ENCODE assay signal across 8 cellular contexts in genomic region chr19:6109947-6110346, GRCh38. TPM values are rescaled to one million over a fixed set of nuclear protein-coding genes. Genes with fewer than 3 reads are reported as not detected.
DNase-seq lines count a peak whose midpoint lies in the region; ATAC-seq lines count a peak whose summit lies in the region.

No MANE protein-coding gene starts in this region.

- ATAC-seq in HG02943 (IDR thresholded peaks at IDR 0.05; ENCODE audit: low read depth, unreplicated experiment): peak; percentile 2
- peak; percentile 0 for ATAC-seq in activated T-helper 17 cell treated with anti-CD3 and anti-CD28 coated beads, Interleukin-2, amount 50 U/mL, for 72 hours (replicated peaks)
- no peak for ATAC-seq in stimulated activated naive B cell treated with anti-CD40 and anti-IgM and Interleukin-4, amounts not matched to agents 10 μg/mL and 1 μg/mL and 100 μg/mL, for 72 hours (replicated peaks)
- no peak for ATAC-seq in HG02938 (IDR thresholded peaks at IDR 0.05; ENCODE audit: unreplicated experiment)

- H3K9me3 Mint-ChIP-seq in activated T-helper 17 cell treated with anti-CD3 and anti-CD28 coated beads, Interleukin-2, amount 50 U/mL, for 72 hours: no peaks in the 10 kb centered on the region
- no peaks in the 10 kb centered on the region for H3K9me3 Mint-ChIP-seq in stimulated activated naive B cell treated with anti-CD40 and anti-IgM and Interleukin-4, amounts not matched to agents 10 μg/mL and 1 μg/mL and 100 μg/mL, for 72 hours

- peak overlapping the region; percentile 94 for H3K4me3 Mint-ChIP-seq in activated T-helper 17 cell treated with anti-CD3 and anti-CD28 coated beads, Interleukin-2, amount 50 U/mL, for 72 hours
- peak overlapping the region; percentile 91 to 96 for H3K4me3 Mint-ChIP-seq in stimulated activated naive B cell treated with anti-CD40 and anti-IgM and Interleukin-4, amounts not matched to agents 10 μg/mL and 1 μg/mL and 100 μg/mL, for 72 hours

- no peaks in the 10 kb centered on the region for H3K27me3 Mint-ChIP-seq in activated T-helper 17 cell treated with anti-CD3 and anti-CD28 coated beads, Interleukin-2, amount 50 U/mL, for 72 hours
- peaks cover 31 to 44% of the 10 kb centered on the region in 2 donors for H3K27me3 Mint-ChIP-seq in stimulated activated naive B cell treated with anti-CD40 and anti-IgM and Interleukin-4, amounts not matched to agents 10 μg/mL and 1 μg/mL and 100 μg/mL, for 72 hours

- H3K27ac ChIP-seq in iPS-18a (ENCODE audit: low read length): no peak overlapping the region

- DNase-seq in stimulated activated naive B cell treated with anti-CD40 and anti-IgM and Interleukin-4, amounts not matched to agents 10 μg/mL and 1 μg/mL and 100 μg/mL, for 72 hours: no peak
- no peak for DNase-seq in activated effector memory CD4-positive, alpha-beta T cell treated with Interleukin-2 at 50 U/mL for 16 hours
- DNase-seq in DMS79 (lab: John Stamatoyannopoulos, UW) (no peak), A172 (ENCODE audit: low spot score) (no peak)

- H3K4me1 ChIP-seq in iPS-18a (ENCODE audit: control insufficient read depth, low read depth, low read length): no peaks in the 10 kb centered on the region

- H3K36me3 ChIP-seq in iPS-18a (ENCODE audit: control insufficient read depth, low read depth, low read length): no peaks in the 10 kb centered on the region

- H3K9ac ChIP-seq in iPS-18a (ENCODE audit: low read length): no peak overlapping the region

- H3K4me3 ChIP-seq in iPS-18a (ENCODE audit: low read length): peak overlapping the region; percentile 62

- H3K27me3 ChIP-seq in iPS-18a (ENCODE audit: control insufficient read depth, insufficient read depth, low read length): peaks cover 26% of the 10 kb centered on the region

- H3K27ac Mint-ChIP-seq in activated T-helper 17 cell treated with anti-CD3 and anti-CD28 coated beads, Interleukin-2, amount 50 U/mL, for 72 hours: peak overlapping the region; percentile 99
- peak overlapping the region; percentile 87 for H3K27ac Mint-ChIP-seq in stimulated activated naive B cell treated with anti-CD40 and anti-IgM and Interleukin-4, amounts not matched to agents 10 μg/mL and 1 μg/mL and 100 μg/mL, for 72 hours

- H3K9me3 ChIP-seq in iPS-18a (ENCODE audit: control insufficient read depth, low read depth, low read length): no peaks in the 10 kb centered on the region

- peaks cover 23% of the 10 kb centered on the region for H3K4me1 Mint-ChIP-seq in activated T-helper 17 cell treated with anti-CD3 and anti-CD28 coated beads, Interleukin-2, amount 50 U/mL, for 72 hours
- peaks cover 19 to 26% of the 10 kb centered on the region in 2 donors for H3K4me1 Mint-ChIP-seq in stimulated activated naive B cell treated with anti-CD40 and anti-IgM and Interleukin-4, amounts not matched to agents 10 μg/mL and 1 μg/mL and 100 μg/mL, for 72 hours

- peaks cover 15% of the 10 kb centered on the region for H3K36me3 Mint-ChIP-seq in activated T-helper 17 cell treated with anti-CD3 and anti-CD28 coated beads, Interleukin-2, amount 50 U/mL, for 72 hours (ENCODE audit: low read depth)
- peaks cover 0 to 7% of the 10 kb centered on the region in 2 donors for H3K36me3 Mint-ChIP-seq in stimulated activated naive B cell treated with anti-CD40 and anti-IgM and Interleukin-4, amounts not matched to agents 10 μg/mL and 1 μg/mL and 100 μg/mL, for 72 hours

RNA-seq across cellular contexts. Expression of gene RFX2, which starts 0.4 kb away (rescaled TPM):
- total RNA-seq in activated T-helper 17 cell treated with anti-CD3 and anti-CD28 coated beads, Interleukin-2, amount 50 U/mL, for 72 hours: 10 to 100 TPM in 1 of 2 donors, 1 to 10 TPM in 1; 9.7 to 20.7 TPM
- 10.0 and 14.8 TPM in 2 replicates for total RNA-seq in A172 (2014; rRNA removed; shearing (Covaris generic))

RNA-seq across cellular contexts. Expression of gene ACSBG2, which starts 25.5 kb away (rescaled TPM):
- total RNA-seq in activated T-helper 17 cell treated with anti-CD3 and anti-CD28 coated beads, Interleukin-2, amount 50 U/mL, for 72 hours: not detected
- total RNA-seq in A172 (2014; rRNA removed; shearing (Covaris generic)): 0.05 and 0.07 TPM in 2 replicates

Comparison
In these comparisons a context has a peak if more than half of its experiments do, and no peak if none do; other contexts are left out.
1. ATAC-seq: peak in HG02943 (single experiment) and activated T-helper 17 cell treated with anti-CD3 and anti-CD28 coated beads, Interleukin-2, amount 50 U/mL, for 72 hours (single experiment); none in stimulated activated naive B cell treated with anti-CD40 and anti-IgM and Interleukin-4, amounts not matched to agents 10 μg/mL and 1 μg/mL and 100 μg/mL, for 72 hours (0 of 2) and HG02938 (single experiment).